26 cellular contexts compared by ENCODE assay signal in the genomic region with DNA sequence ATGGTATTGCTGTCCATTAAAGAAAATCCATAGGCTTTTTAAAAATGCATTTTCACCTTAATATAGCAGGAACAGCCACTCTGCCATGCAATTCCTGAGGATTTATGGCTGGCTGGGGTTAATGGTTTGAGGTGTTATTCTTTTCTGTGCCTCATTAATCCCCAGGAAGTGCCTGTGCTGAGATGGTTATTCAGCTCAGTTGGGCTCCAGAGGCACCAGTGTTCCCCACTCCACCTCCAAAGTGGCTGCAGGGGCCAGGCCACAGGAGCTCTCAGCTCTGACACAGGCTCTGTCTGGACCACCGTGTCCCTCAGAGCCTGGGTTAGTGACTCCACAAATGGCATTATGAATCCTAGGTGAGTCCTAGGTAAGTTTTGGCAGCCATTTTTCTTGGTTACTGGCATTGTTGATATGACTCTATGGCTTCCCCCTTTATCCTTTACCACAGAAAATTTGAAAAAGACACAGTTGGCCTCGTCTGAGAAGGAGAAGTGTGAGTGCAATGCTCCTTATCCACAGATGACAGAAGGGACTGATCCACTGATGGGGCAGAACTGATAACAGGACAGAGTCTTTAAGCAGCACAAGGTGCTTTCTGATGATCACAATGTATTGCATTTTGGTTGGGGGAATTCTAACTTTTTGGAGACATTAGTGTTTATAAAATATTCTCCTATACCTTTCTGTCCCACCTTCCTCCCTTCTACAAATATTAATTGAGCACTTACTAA. TPM values are rescaled to one million over a fixed set of nuclear protein-coding genes. Genes with fewer than 3 reads are reported as not detected.
"Had no signal": no experiment of that assay in that cellular context is flagged by ENCODE, and none has a peak within 500 bp of the region (broad histone marks: within the 10 kb centered on the region; RNA-seq: fewer than 3 reads in every experiment).

No MANE protein-coding gene starts in this region.

- H3K4me2 ChIP-seq: SK-N-SH had no signal

- H3K4me3 ChIP-seq: body of pancreas, breast epithelium, Peyer's patch, SJSA1 had no signal

- H3K27ac ChIP-seq: body of pancreas, breast epithelium, Peyer's patch, SJSA1 had no signal

- ATAC-seq: activated CD4-positive, alpha-beta T cell treated with anti-CD3 and anti-CD28 coated beads for 36 hours; activated CD4-positive, CD25-positive, alpha-beta regulatory T cell treated with anti-CD3 and anti-CD28 coated beads, Interleukin-2, amount 50 U/mL, for 24 hours; activated CD8-positive, alpha-beta T cell treated with anti-CD3 and anti-CD28 coated beads, Interleukin-2, amount 10 ng/mL, durations not matched to agents 7 days and 5 days; body of pancreas; PC-3 had no signal

- DNase-seq: activated CD4-positive, alpha-beta T cell treated with anti-CD3 and anti-CD28 coated beads for 36 hours; activated CD4-positive, alpha-beta T cell treated with anti-CD3 and anti-CD28 coated beads, Interleukin-2, amount 10 ng/mL, durations not matched to agents 7 days and 5 days; activated CD4-positive, alpha-beta T cell treated with anti-CD3 and anti-CD28 coated beads, Interleukin-2, amount 50 U/mL, for 48 hours; activated CD8-positive, alpha-beta T cell treated with anti-CD3 and anti-CD28 coated beads, Interleukin-2, amount 10 ng/mL, durations not matched to agents 7 days and 5 days; activated gamma-delta T cell; activated naive CD4-positive, alpha-beta T cell treated with Interleukin-2 at 50 U/mL for 16 hours; activated naive CD8-positive, alpha-beta T cell treated with anti-CD3 and anti-CD28 coated beads, Interleukin-2, amount 10 ng/mL, durations not matched to agents 7 days and 5 days; activated T-cell treated with anti-CD3 and anti-CD28 coated beads, Interleukin-2, amount 50 U/mL, for 24 hours; body of pancreas; Karpas-422; NCI-H1105; NCI-H1417 treated with DMSO at 0.1 percent for 48 hours; NCI-H1930; NCI-H2081 treated with DMSO at 0.1 percent for 48 hours; NCI-H226; NCI-H446 treated with DMSO at 0.1 percent for 48 hours; NCI-H69; NCI-H82; PC-3; Peyer's patch; RPMI8226; SHP77 treated with DMSO at 0.1 percent for 48 hours; SK-N-SH had no signal

- H3K4me1 ChIP-seq: body of pancreas, breast epithelium, Peyer's patch, SJSA1 had no signal

- H3K9me3 ChIP-seq: body of pancreas, SJSA1, SK-N-SH had no signal

- H3K27me3 ChIP-seq: body of pancreas, breast epithelium, Peyer's patch, SJSA1 had no signal

- H3K9ac ChIP-seq: SK-N-SH had no signal

- H3K36me3 ChIP-seq: breast epithelium, Peyer's patch, SJSA1 had no signal

RNA-seq across cellular contexts. Expression of a gene that starts 2.2 kb away (rescaled TPM):
- total RNA-seq: PC-3 had no signal
